In the genomic region with DNA sequence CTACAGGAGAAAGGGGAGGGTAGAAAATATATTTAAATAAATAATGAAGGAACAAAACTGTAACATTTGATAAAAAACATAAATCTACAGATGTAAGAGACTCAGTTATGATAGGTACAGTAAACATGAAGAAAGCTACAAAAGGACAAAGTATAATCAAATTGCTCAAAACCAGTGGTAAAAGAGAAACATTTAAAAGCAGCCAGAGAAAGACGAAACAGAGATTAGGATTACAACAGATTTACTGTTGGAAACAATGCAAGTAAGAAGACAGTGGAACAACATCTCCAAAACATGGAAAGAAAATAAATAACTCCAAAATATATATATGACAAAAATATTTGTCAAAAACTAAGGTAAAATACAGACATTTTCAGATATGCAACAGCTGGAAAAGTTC, we compare ENCODE assay signal across 26 cellular contexts.
"Had no signal": no experiment of that assay in that cellular context is flagged by ENCODE, and none has a peak within 500 bp of the region (broad histone marks: within the 10 kb centered on the region; RNA-seq: fewer than 3 reads in every experiment).

No MANE protein-coding gene starts in this region.

- FAIRE-seq: endometrium, islet of Langerhans, keratinocyte had no signal

- H3K36me3 ChIP-seq: esophagus squamous epithelium, gastrocnemius medialis, heart right ventricle, left lung, lower lobe of right lung had no signal

- DNase-seq: dermis blood vessel endothelial cell; dorsolateral prefrontal cortex; effector memory CD4-positive, alpha-beta T cell; endodermal cell; erythroblast; esophagus squamous epithelium; foreskin fibroblast; foreskin melanocyte; gastrocnemius medialis; glutamatergic neuron; head of caudate nucleus; heart right ventricle; hippocampal formation; left cardiac atrium; left lung; left ventricle myocardium superior; lower lobe of right lung; mesenchymal stem cell; mucosa of descending colon; naive B cell had no signal

- H3K27ac ChIP-seq: coronary artery, dorsolateral prefrontal cortex, epithelial cell of prostate, esophagus squamous epithelium, gastrocnemius medialis, heart right ventricle, left lung, lower lobe of right lung had no signal

- H3K4me1 ChIP-seq: esophagus squamous epithelium, gastrocnemius medialis, left lung, lower lobe of right lung had no signal

- H3K9me3 ChIP-seq: gastrocnemius medialis, lower lobe of right lung, mucosa of descending colon had no signal

- ATAC-seq: esophagus mucosa, gastrocnemius medialis, heart right ventricle, left cardiac atrium, left lung, left ventricle myocardium superior, lower lobe of right lung, mucosa of descending colon had no signal

- H3K4me3 ChIP-seq: coronary artery, dorsolateral prefrontal cortex, esophagus squamous epithelium, gastrocnemius medialis, heart right ventricle, left lung, lower lobe of right lung, mucosa of descending colon had no signal

- H3K27me3 ChIP-seq: dorsolateral prefrontal cortex, gastrocnemius medialis, heart right ventricle, left lung had no signal
